8 cellular contexts compared by ENCODE assay signal in genomic region chr11:71448257-71449161, GRCh38. TPM values are rescaled to one million over a fixed set of nuclear protein-coding genes. Genes with fewer than 3 reads are reported as not detected.
DNase-seq lines count a peak whose midpoint lies in the region; TF ChIP-seq lines count a peak whose summit lies in the region.

TSS of gene DHCR7 (minus strand) at chr11:71448393. CDS start at chr11:71444952, 3,441 bp downstream.

- no peak for TF ChIP-seq CTCF in GM20000 (IDR thresholded peaks at IDR 0.05; ENCODE audit: extremely low read depth, missing control alignments)

- DNase-seq in COLO668 (lab: John Stamatoyannopoulos, UW; ENCODE audit: unreplicated experiment): peak; percentile 93
- peak; percentile 99 for DNase-seq in GM20000 (ENCODE audit: low spot score)
- peak; percentile 98 for DNase-seq in HT-29 (ENCODE audit: low spot score)
- peak; percentile 95 for DNase-seq in NK-92 treated with Interleukin-12 subunit alpha and Interleukin-12 subunit beta, amount 100 ng/mL, for 24 hours (lab: John Stamatoyannopoulos, UW)
- DNase-seq in activated CD8-positive, alpha-beta memory T cell treated with anti-CD3 and anti-CD28 coated beads for 24 hours: peak; percentile 96
- DNase-seq in effector CD4-positive, alpha-beta T cell: peak; percentile 93
- DNase-seq in lung microvascular endothelial cell (ENCODE audit: low read depth in 2 of 2): peak; percentile 96 to 97
- DNase-seq in stimulated activated CD4-positive, alpha-beta T cell treated with anti-CD3 and anti-CD28 coated beads, TNF-alpha, amount 100 ng/mL, for 48 hours (ENCODE audit: low read depth in 3 of 3): peak; percentile 87 to 92 (median 92)

RNA-seq across cellular contexts. Expression of gene DHCR7, which starts in this region (rescaled TPM):
- total RNA-seq in HT-29 (2014; rRNA removed; shearing (Covaris generic)): 369 and 407 TPM in 2 replicates
- total RNA-seq in lung microvascular endothelial cell: 38.3 and 38.6 TPM in 2 replicates

Comparison
In these comparisons a context has a peak if more than half of its experiments do, and no peak if none do; other contexts are left out.
1. Peak in every context shown above with its lines: DNase-seq.